Comparison of ENCODE assay signal across 8 cellular contexts in the genomic region with DNA sequence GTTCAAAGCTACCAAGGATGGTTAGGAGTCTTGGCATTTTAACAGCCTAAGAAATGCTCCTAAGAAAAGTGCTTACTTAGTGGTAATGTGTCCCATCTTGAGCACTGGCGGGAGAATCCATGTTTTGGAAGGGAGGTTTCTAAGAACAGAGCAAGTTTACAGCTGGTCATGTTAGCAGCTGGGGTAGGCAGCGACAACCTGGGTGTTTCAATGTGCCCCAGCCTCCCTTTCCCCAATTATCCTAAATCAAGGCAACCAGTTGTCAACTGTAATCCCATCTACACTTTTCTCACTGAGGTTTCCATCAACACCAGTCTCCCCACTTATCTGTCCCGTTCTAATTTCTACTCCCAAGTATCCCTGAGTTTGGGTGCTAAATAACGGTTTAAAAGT. TPM values are rescaled to one million over a fixed set of nuclear protein-coding genes. Genes with fewer than 3 reads are reported as not detected.
DNase-seq lines count a peak whose midpoint lies in the region; ATAC-seq, FAIRE-seq and TF ChIP-seq lines count a peak whose summit lies in the region.

No MANE protein-coding gene starts in this region.

- peak overlapping the region; percentile 43 for H3K4me3 Mint-ChIP-seq in activated naive CD4-positive, alpha-beta T cell treated with anti-CD3 and anti-CD28 coated beads, Interleukin-2, amount 10 ng/mL, durations not matched to agents 7 days and 5 days

- H3K4me1 Mint-ChIP-seq in activated naive CD4-positive, alpha-beta T cell treated with anti-CD3 and anti-CD28 coated beads, Interleukin-2, amount 10 ng/mL, durations not matched to agents 7 days and 5 days: peaks cover 25% of the 10 kb centered on the region

- H3K9me3 Mint-ChIP-seq in activated naive CD4-positive, alpha-beta T cell treated with anti-CD3 and anti-CD28 coated beads, Interleukin-2, amount 10 ng/mL, durations not matched to agents 7 days and 5 days: no peaks in the 10 kb centered on the region

- POLR2A ChIA-PET in GM12878 (lab: Charles Lee): interaction anchor here (1.5 kb wide), 1 partner anchor 123 kb away, joined by 4 read pairs; no protein-coding TSS in a partner anchor

- DNase-seq in activated naive CD4-positive, alpha-beta T cell treated with anti-CD3 and anti-CD28 coated beads, Interleukin-2, amount 10 ng/mL, durations not matched to agents 7 days and 5 days: no peak
- DNase-seq in activated naive CD4-positive, alpha-beta T cell (lab: John Stamatoyannopoulos, UW): no peak
- DNase-seq in GM12878 (ENCODE audit: low read depth, low spot score) (no peak), tibial nerve (ENCODE audit: low spot score in 2 of 2) (no peak), OCI-M1 (lab: John Stamatoyannopoulos, UW) (no peak)

- no peaks in the 10 kb centered on the region for H4K20me1 ChIP-seq in GM12878 (ENCODE audit: control insufficient read depth, insufficient read depth)

- H3K27ac ChIP-seq in GM12878 (ENCODE audit: control insufficient read depth, insufficient read depth) (no peak overlapping the region), mesodermal cell (ENCODE audit: low read depth, low read length, severe bottlenecking) (no peak overlapping the region), tibial nerve (peak overlapping the region in 3 of 4 donors; percentile 95)

- no peaks in the 10 kb centered on the region for H3K36me3 Mint-ChIP-seq in activated naive CD4-positive, alpha-beta T cell treated with anti-CD3 and anti-CD28 coated beads, Interleukin-2, amount 10 ng/mL, durations not matched to agents 7 days and 5 days

- H3K27ac Mint-ChIP-seq in activated naive CD4-positive, alpha-beta T cell treated with anti-CD3 and anti-CD28 coated beads, Interleukin-2, amount 10 ng/mL, durations not matched to agents 7 days and 5 days: no peak overlapping the region

- no peak overlapping the region for H3K9ac ChIP-seq in GM12878 (ENCODE audit: control insufficient read depth, insufficient read depth, low read length)

- no peak overlapping the region for H2AFZ ChIP-seq in GM12878 (ENCODE audit: control insufficient read depth, low read depth, low read length)

- peak overlapping the region; percentile 32; the same call in 1 of the 2 replicates for H3K4me2 ChIP-seq in GM12878 (ENCODE audit: control insufficient read depth, insufficient read depth)

- BruUV-seq in GM12878 (replicated peaks; lab: Mats Ljungman, UMichigan): TSS peak; percentile 73

- peaks cover 0 to 5% of the 10 kb centered on the region in 2 experiments; a peak in 2 of 4 replicates for H3K27me3 ChIP-seq in GM12878 (replicated peaks in 1 of 2; ENCODE audit: control insufficient read depth in 2 of 2, insufficient read depth in 2 of 2, low read length in 1 of 2)
- H3K27me3 ChIP-seq in tibial nerve: no peaks in the 10 kb centered on the region

- TF ChIP-seq CTCF in GM12878 (IDR thresholded peaks at IDR 0.05 in 2 of 3, conservative IDR thresholded peaks at IDR 0.05 in 1 of 3; ENCODE audit: control insufficient read depth in 2 of 3, extremely low read depth in 1 of 3, insufficient read depth in 1 of 3, low read depth in 3 of 3, low read length in 3 of 3) (no peak), tibial nerve (IDR thresholded peaks at IDR 0.05) (no peak)

- H3K4me3 ChIP-seq in GM12878 (peak overlapping the region; percentile 81), mesodermal cell (ENCODE audit: extremely low read depth, insufficient read depth, low read length, poor library complexity, severe bottlenecking) (peak overlapping the region; percentile 80), tibial nerve (peak overlapping the region in 1 of 4 donors; percentile 89)

- no peak for TF ChIP-seq RAD21 in GM12878 (IDR thresholded peaks at IDR 0.05; ENCODE audit: insufficient read depth, low read depth, low read length)

- in situ Hi-C loops in GM12878 (cut with MboI): loop anchor here (10.0 kb wide), 1 partner anchor 869 kb away; no protein-coding TSS in a partner anchor

- TF ChIP-seq EP300 in GM12878 (IDR thresholded peaks at IDR 0.05; ENCODE audit: borderline replicate concordance in 1 of 2, control insufficient read depth in 1 of 2, low read depth in 2 of 2, low read length in 2 of 2): no peak
- no peak for TF ChIP-seq EP300 in tibial nerve (IDR thresholded peaks at IDR 0.05)

- ATAC-seq in GM12878 (no peak), GM21526 (IDR thresholded peaks at IDR 0.05; ENCODE audit: low FRiP score, unreplicated experiment) (no peak), GM19452 (IDR thresholded peaks at IDR 0.05; ENCODE audit: unreplicated experiment) (no peak)

- peaks cover 78% of the 10 kb centered on the region for H3K27me3 Mint-ChIP-seq in activated naive CD4-positive, alpha-beta T cell treated with anti-CD3 and anti-CD28 coated beads, Interleukin-2, amount 10 ng/mL, durations not matched to agents 7 days and 5 days

- RAD21 ChIA-PET in GM12878 (lab: Charles Lee; ENCODE audit: unreplicated experiment): interaction anchor here (0.6 to 3.9 kb wide), 4 partner anchors 189 to 586 kb away, joined by 3 to 17 read pairs (median 3); no protein-coding TSS in a partner anchor

- WGBS in GM12878 (ENCODE audit: insufficient coverage, insufficient replicate concordance, low lambda C conversion rate, missing lambda C conversion rate): 98% methylated on average over 4 of the region's 4 CpGs
- 87 to 96% methylated on average over 3 to 4 of the region's 4 CpGs for WGBS in mesodermal cell (ENCODE audit: insufficient coverage in 2 of 2), 2 experiments
- 89 to 91% methylated on average over 4 of the region's 4 CpGs for WGBS in tibial nerve, 2 donors

- H3K36me3 ChIP-seq in GM12878 (ENCODE audit: control insufficient read depth in 2 of 2, insufficient read depth in 2 of 2, low read length in 1 of 2) (no peaks in the 10 kb centered on the region), mesodermal cell (ENCODE audit: control insufficient read depth, insufficient read depth, low read length) (peaks cover 3% of the 10 kb centered on the region), tibial nerve (no peaks in the 10 kb centered on the region)

- peaks cover 19% of the 10 kb centered on the region for H3K4me1 ChIP-seq in GM12878 (ENCODE audit: control insufficient read depth, insufficient read depth, low read length)
- H3K4me1 ChIP-seq in mesodermal cell (ENCODE audit: control insufficient read depth, insufficient read depth, low read length, poor library complexity, severe bottlenecking): peaks cover 10% of the 10 kb centered on the region
- peaks cover 0 to 22% (median 10%) of the 10 kb centered on the region in 4 donors for H3K4me1 ChIP-seq in tibial nerve

- no peak for FAIRE-seq in GM12878 (lab: Jason Lieb, UNC)

- peaks cover 2% of the 10 kb centered on the region; the same call in 1 of the 2 replicates for H3K79me2 ChIP-seq in GM12878 (ENCODE audit: control insufficient read depth, insufficient read depth, low read length)

- intact Hi-C loops in GM12878 (cut with micrococcal nuclease; ENCODE audit: unreplicated experiment): loop anchor here (2.0 to 10.0 kb wide), 5 partner anchors 201 to 729 kb away; no protein-coding TSS in a partner anchor

- no peaks in the 10 kb centered on the region for H3K9me3 ChIP-seq in GM12878 (replicated peaks; ENCODE audit: control insufficient read depth, insufficient read depth, low read length)
- H3K9me3 ChIP-seq in mesodermal cell (ENCODE audit: control insufficient read depth, low read length): no peaks in the 10 kb centered on the region
- H3K9me3 ChIP-seq in tibial nerve: peaks cover 0 to 1% (median 0%) of the 10 kb centered on the region in 4 donors

- SMC1A ChIA-PET in GM12878 (lab: Charles Lee; ENCODE audit: uncharacterized antibody, unreplicated experiment): interaction anchor here (0.9 to 2.1 kb wide), 10 partner anchors 13 to 870 kb away, joined by 3 to 4 read pairs (median 4); no protein-coding TSS in a partner anchor

- CTCF ChIA-PET in activated naive CD4-positive, alpha-beta T cell treated with anti-CD3 and anti-CD28 coated beads, Interleukin-2, amount 10 ng/mL, durations not matched to agents 7 days and 5 days (lab: Charles Lee): interaction anchor here (1.6 kb wide), 1 partner anchor 8 kb away, joined by 3 read pairs; no protein-coding TSS in a partner anchor
- CTCF ChIA-PET in GM12878 (lab: Yijun Ruan, JAX): interaction anchor here (0.9 to 2.6 kb wide), 10 partner anchors 8 to 868 kb away, joined by 3 to 8 read pairs (median 4); no protein-coding TSS in a partner anchor

- TF ChIP-seq POLR2A in GM12878 (IDR thresholded peaks at IDR 0.05; ENCODE audit: low read depth, low read length) (no peak), tibial nerve (IDR thresholded peaks at IDR 0.05) (no peak)

TF ChIP-seq in GM12878, 131 proteins besides CTCF, POLR2A, EP300 and RAD21:
- no peak for TF ChIP-seq KDM1A (IDR thresholded peaks at IDR 0.05; ENCODE audit: borderline replicate concordance)
- TF ChIP-seq BCL11A (IDR thresholded peaks at IDR 0.05; ENCODE audit: low read depth, low read length): no peak
- no peak for TF ChIP-seq BRCA1 (IDR thresholded peaks at IDR 0.05; ENCODE audit: low read depth, low read length)
TF ChIP-seq in GM12878: peak in this region for 0.

RNA-seq across cellular contexts. Expression of a gene that starts 1.7 kb away (rescaled TPM):
- total RNA-seq in GM12878 (2013; cell fraction: nucleolus; rRNA removed): 19.2 and 20.7 TPM in 2 replicates
- total RNA-seq in GM12878 (2014; rRNA removed) (2.1 and 2.5 TPM in 2 replicates), GM12878 (2014; rRNA removed; fragmentation: Illumina TruSeq; extraction: Trizol) (1.3 TPM in 2 replicates), GM12878 (2021) (3.1 and 3.2 TPM in 2 replicates), tibial nerve (100 to 1,000 TPM in 2 of 4 donors, 10 to 100 TPM in 2; 93.1 to 133 (median 112) TPM)
- 0.98 TPM for polyA plus RNA-seq in GM12878 (2011; ENCODE audit: low read depth)
- polyA plus RNA-seq in GM12878 (2011; rRNA removed) (5.0 and 6.9 TPM in 2 replicates), GM12878 (2014; fragmentation: Illumina TruSeq; extraction: Trizol) (1.4 and 2.2 TPM in 2 replicates), GM12878 (2014; fragmentation: Nextera tagmentation; extraction: Ambion mirVana) (1 to 10 TPM in 1 of 2 experiments, under 1 TPM in 1; 0.66 to 1.0 TPM), GM12878 (2014; rRNA removed) (2.0 and 2.2 TPM in 2 replicates), GM12878 (2016; fragmentation: Nextera tagmentation; extraction: Ambion mirVana) (1 to 10 TPM; 1.1 to 1.6 TPM)
- 6.0 and 8.3 TPM in 2 replicates for polyA plus RNA-seq in GM12878 (2011; cell fraction: cytosol; rRNA removed)
- 25.9 and 26.5 TPM in 2 replicates for polyA plus RNA-seq in GM12878 (2011; cell fraction: nucleus; rRNA removed)
- polyA plus RNA-seq in GM12878 (2012): 2.4 and 5.1 TPM in 2 replicates
- 23.6 and 27.0 TPM in 2 replicates for polyA minus RNA-seq in GM12878 (2011; rRNA and poly(A)+ RNA removed)
- polyA minus RNA-seq in GM12878 (2011; cell fraction: cytosol; rRNA and poly(A)+ RNA removed): 7.1 and 8.8 TPM in 2 replicates
- 21.8 and 23.7 TPM in 2 replicates for polyA minus RNA-seq in GM12878 (2011; cell fraction: nucleus; rRNA and poly(A)+ RNA removed)
- polyA plus RNA-seq in mesodermal cell (2013, experiment 1 of 2): 58.5 TPM
- 46.2 TPM for polyA plus RNA-seq in mesodermal cell (2013, experiment 2 of 2)

Comparison
In these comparisons a context has a peak if more than half of its experiments do, and no peak if none do; other contexts are left out.
1. H3K27ac ChIP-seq: peak in tibial nerve (3 of 4); none in GM12878 (single experiment) and mesodermal cell (single experiment).
2. RNA of a gene that starts 1.7 kb away (total RNA-seq): 93.1 to 133 TPM in tibial nerve; 1.3 to 20.7 TPM in GM12878; every median in the first group is over 4 times any median in the second.